ENCODE assay signal across 10 cellular contexts in genomic region chr14:22390195-22390594, GRCh38.
"Had no signal": no experiment of that assay in that cellular context is flagged by ENCODE, and none has a peak within 500 bp of the region (broad histone marks: within the 10 kb centered on the region; RNA-seq: fewer than 3 reads in every experiment).

No MANE protein-coding gene starts in this region.

- ATAC-seq: activated naive CD8-positive, alpha-beta T cell treated with anti-CD3 and anti-CD28 coated beads, Interleukin-2, amount 50 U/mL, for 24 hours; gastroesophageal sphincter had no signal

- H3K9me3 ChIP-seq: ascending aorta, gastroesophageal sphincter, tibial artery, uterus had no signal

- H3K4me1 ChIP-seq: parathyroid adenoma, uterus had no signal

- FAIRE-seq: kidney had no signal

- H3K27ac ChIP-seq: ascending aorta, cardiac muscle cell, gastroesophageal sphincter, parathyroid adenoma, tibial artery, uterus had no signal

- H3K36me3 ChIP-seq: ascending aorta, cardiac muscle cell, gastroesophageal sphincter, tibial artery, uterus had no signal

- H2AFZ ChIP-seq: parathyroid adenoma had no signal

- DNase-seq: activated CD4-positive, CD25-positive, alpha-beta regulatory T cell treated with anti-CD3 and anti-CD28 coated beads, Interleukin-2, amount 50 U/mL, for 72 hours; activated naive CD4-positive, alpha-beta T cell; activated naive CD8-positive, alpha-beta T cell treated with anti-CD3 and anti-CD28 coated beads, Interleukin-2, amount 50 U/mL, for 24 hours; kidney; tibial artery; uterus had no signal

- H3K79me2 ChIP-seq: parathyroid adenoma had no signal

- H3K4me3 ChIP-seq: ascending aorta, cardiac muscle cell, gastroesophageal sphincter, tibial artery, uterus had no signal

- H3K27me3 ChIP-seq: ascending aorta, cardiac muscle cell, uterus had no signal

- H3K9ac ChIP-seq: parathyroid adenoma had no signal
